16 cellular contexts compared by ENCODE assay signal in the genomic region with DNA sequence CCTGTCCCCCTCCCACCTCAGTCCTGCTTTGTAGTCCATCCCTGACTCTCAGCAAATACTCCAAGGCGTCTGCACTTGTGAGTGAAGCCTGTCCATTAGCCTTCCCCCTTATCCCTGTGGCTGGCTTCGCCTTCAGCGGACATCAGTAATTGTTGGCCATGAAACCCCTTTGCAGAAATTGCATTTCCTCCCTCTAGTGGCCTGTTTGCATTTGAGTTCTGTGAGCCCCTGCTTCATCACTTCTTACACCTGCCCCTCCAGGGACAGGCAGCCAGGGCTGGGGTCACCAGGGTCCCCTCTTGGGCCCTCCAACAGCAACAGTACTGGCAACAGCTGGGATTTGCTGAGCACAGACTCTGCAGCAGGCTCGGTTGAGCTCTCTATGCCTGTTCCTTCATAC. TPM values are rescaled to one million over a fixed set of nuclear protein-coding genes. Genes with fewer than 3 reads are reported as not detected.
DNase-seq lines count a peak whose midpoint lies in the region; ATAC-seq and TF ChIP-seq lines count a peak whose summit lies in the region.
"Had no signal": no experiment of that assay in that cellular context is flagged by ENCODE, and none has a peak within 500 bp of the region (broad histone marks: within the 10 kb centered on the region; RNA-seq: fewer than 3 reads in every experiment).

No MANE protein-coding gene starts in this region.

- ATAC-seq in left lung: no peak
- ATAC-seq: stimulated activated naive CD8-positive, alpha-beta T cell treated with anti-CD3 and anti-CD28 coated beads, Interleukin-15, Interleukin-2, amounts not matched to agents 100 U/mL and 50 U/mL, for 24 hours had no signal

- TF ChIP-seq CTCF in DOHH2 (IDR thresholded peaks at IDR 0.05; ENCODE audit: low read depth, low read length, poor library complexity, severe bottlenecking): peak; percentile 34
- peak; percentile 58 for TF ChIP-seq CTCF in OCI-LY3 (IDR thresholded peaks at IDR 0.05; ENCODE audit: low read depth, low read length)
- peak; percentile 39 for TF ChIP-seq CTCF in endothelial cell (IDR thresholded peaks at IDR 0.05; ENCODE audit: unreplicated experiment)
- peak; percentile 36 for TF ChIP-seq CTCF in osteocyte (IDR thresholded peaks at IDR 0.05)
- TF ChIP-seq CTCF in tibial nerve (IDR thresholded peaks at IDR 0.05): peak in 2 of 5 experiments; percentile 9 to 13
- no peak for TF ChIP-seq CTCF in left lung (IDR thresholded peaks at IDR 0.05)

- H3K27ac Mint-ChIP-seq in endothelial cell (ENCODE audit: unreplicated experiment) (no peak overlapping the region), osteocyte (ENCODE audit: unreplicated experiment) (no peak overlapping the region)

- H3K9me3 Mint-ChIP-seq in endothelial cell (ENCODE audit: unreplicated experiment): no peaks in the 10 kb centered on the region
- peaks cover 10% of the 10 kb centered on the region for H3K9me3 Mint-ChIP-seq in osteocyte (ENCODE audit: unreplicated experiment)

- DNase-seq in endothelial cell (ENCODE audit: low spot score): no peak
- no peak for DNase-seq in osteocyte (ENCODE audit: extremely low spot score, unreplicated experiment)
- no peak for DNase-seq in tibial nerve (ENCODE audit: low spot score in 2 of 2)
- no peak for DNase-seq in SIG-M5 (lab: John Stamatoyannopoulos, UW)
- DNase-seq in left lung: no peak
- no peak for DNase-seq in HAP-1 (ENCODE audit: low spot score in 2 of 2)
- DNase-seq: activated CD4-positive, alpha-beta T cell treated with anti-CD3 and anti-CD28 coated beads, Interleukin-2, amount 50 U/mL, for 48 hours; activated gamma-delta T cell; central memory CD4-positive, alpha-beta T cell; KG1; NCI-H2029 treated with DMSO at 0.1 percent for 48 hours; NK-92 treated with Interleukin-12 subunit alpha and Interleukin-12 subunit beta, amount 100 ng/mL, for 24 hours; stimulated activated naive CD8-positive, alpha-beta T cell treated with anti-CD3 and anti-CD28 coated beads, Interleukin-15, Interleukin-2, amounts not matched to agents 100 U/mL and 50 U/mL, for 24 hours had no signal

- H3K4me1 ChIP-seq in DOHH2 (ENCODE audit: control insufficient read depth, low read length) (no peaks in the 10 kb centered on the region), OCI-LY3 (ENCODE audit: low read length) (peaks cover 22% of the 10 kb centered on the region), tibial nerve (peaks cover 0 to 4% (median 0%) of the 10 kb centered on the region in 4 donors), left lung (peaks cover 0 to 7% of the 10 kb centered on the region in 2 donors), HAP-1 (no peaks in the 10 kb centered on the region)

- H4K20me1 ChIP-seq in DOHH2 (ENCODE audit: control insufficient read depth, insufficient read depth, low read depth, low read length): no peaks in the 10 kb centered on the region
- H4K20me1 ChIP-seq in OCI-LY3 (ENCODE audit: insufficient read depth, low read length): no peaks in the 10 kb centered on the region

- H3K27ac ChIP-seq in DOHH2 (ENCODE audit: low read depth, low read length) (no peak overlapping the region), OCI-LY3 (ENCODE audit: low read length) (no peak overlapping the region), tibial nerve (no peak overlapping the region), left lung (no peak overlapping the region)

- H3K4me3 Mint-ChIP-seq in endothelial cell (ENCODE audit: unreplicated experiment) (no peak overlapping the region), osteocyte (ENCODE audit: unreplicated experiment) (no peak overlapping the region)

- WGBS in tibial nerve, 2 donors: 56 to 72% methylated on average over 4 of the region's 4 CpGs

- H3K4me3 ChIP-seq in DOHH2 (ENCODE audit: low read length) (no peak overlapping the region), OCI-LY3 (ENCODE audit: low read length) (no peak overlapping the region), tibial nerve (no peak overlapping the region), left lung (no peak overlapping the region), HAP-1 (no peak overlapping the region)

- H3K9ac ChIP-seq in OCI-LY3 (ENCODE audit: low read length): no peak overlapping the region

- H3K36me3 Mint-ChIP-seq in endothelial cell (ENCODE audit: low read depth, unreplicated experiment): peaks cover 9% of the 10 kb centered on the region
- H3K36me3 Mint-ChIP-seq in osteocyte (ENCODE audit: unreplicated experiment): peaks cover 2% of the 10 kb centered on the region

- intact Hi-C loops in left lung (cut with DNase I): no loop called here

- peaks cover 9% of the 10 kb centered on the region for H3K79me2 ChIP-seq in DOHH2 (ENCODE audit: control insufficient read depth, low read length)
- H3K79me2 ChIP-seq in OCI-LY3 (ENCODE audit: low read length): no peaks in the 10 kb centered on the region

- peaks cover 20% of the 10 kb centered on the region for H3K36me3 ChIP-seq in DOHH2 (ENCODE audit: control insufficient read depth, low read length)
- H3K36me3 ChIP-seq in OCI-LY3 (replicated peaks; ENCODE audit: low read depth, low read length): peaks cover 6% of the 10 kb centered on the region
- peaks cover 0 to 28% (median 0%) of the 10 kb centered on the region in 3 donors for H3K36me3 ChIP-seq in tibial nerve
- H3K36me3 ChIP-seq in left lung: no peaks in the 10 kb centered on the region
- H3K36me3 ChIP-seq in HAP-1 (replicated peaks): no peaks in the 10 kb centered on the region; the same call in 1 of the 2 replicates

- no peak for TF ChIP-seq EP300 in tibial nerve (IDR thresholded peaks at IDR 0.05)

- H3K9me3 ChIP-seq in DOHH2 (ENCODE audit: control insufficient read depth, insufficient read depth, low read length) (no peaks in the 10 kb centered on the region), OCI-LY3 (ENCODE audit: insufficient read depth, low read length) (0 out of 2 replicates have a peak, but pooled peaks cover 3% of the 10 kb centered on the region), tibial nerve (no peaks in the 10 kb centered on the region), left lung (no peaks in the 10 kb centered on the region), HAP-1 (no peaks in the 10 kb centered on the region)

- in situ Hi-C loops in HAP-1 (cut with MboI; ENCODE audit: low sequenced_read_pairs): loop anchor here (25.0 kb wide), 1 partner anchor 352 kb away; the partner anchor contains the start of gene CHSY1

- no peaks in the 10 kb centered on the region for H3K4me1 Mint-ChIP-seq in endothelial cell (ENCODE audit: unreplicated experiment)
- H3K4me1 Mint-ChIP-seq in osteocyte (ENCODE audit: unreplicated experiment): no peaks in the 10 kb centered on the region

- no peaks in the 10 kb centered on the region for H3K27me3 ChIP-seq in DOHH2 (ENCODE audit: control insufficient read depth, low read length)
- 0 out of 2 replicates have a peak, but pooled peaks cover 7% of the 10 kb centered on the region for H3K27me3 ChIP-seq in OCI-LY3 (ENCODE audit: low read depth, low read length)
- H3K27me3 ChIP-seq in tibial nerve: no peaks in the 10 kb centered on the region
- H3K27me3 ChIP-seq in left lung: no peaks in the 10 kb centered on the region
- no peaks in the 10 kb centered on the region for H3K27me3 ChIP-seq in HAP-1 (ENCODE audit: low read depth)

- H3K9me2 ChIP-seq in DOHH2 (replicated peaks; ENCODE audit: control insufficient read depth, low read length): no peaks in the 10 kb centered on the region

- H3K4me2 ChIP-seq in DOHH2 (ENCODE audit: low read length): no peak overlapping the region
- no peak overlapping the region for H3K4me2 ChIP-seq in OCI-LY3 (ENCODE audit: low read length)

- no peaks in the 10 kb centered on the region for H3F3A ChIP-seq in DOHH2 (ENCODE audit: control insufficient read depth, insufficient read depth)

- TF ChIP-seq POLR2A in tibial nerve (IDR thresholded peaks at IDR 0.05): no peak

- H2AFZ ChIP-seq in OCI-LY3 (ENCODE audit: low read depth, low read length): no peak overlapping the region

- H3K27me3 Mint-ChIP-seq in endothelial cell (ENCODE audit: unreplicated experiment) (peaks cover 2% of the 10 kb centered on the region), osteocyte (ENCODE audit: unreplicated experiment) (no peaks in the 10 kb centered on the region)

RNA-seq across cellular contexts. Expression of gene LRRK1, which starts 9.0 kb away (rescaled TPM):
- total RNA-seq in endothelial cell (ENCODE audit: unreplicated experiment) (4.8 TPM), osteocyte (10.8 and 16.3 TPM in 2 replicates), tibial nerve (10 to 100 TPM; 14.1 to 31.5 (median 16.8) TPM), left lung (10 to 100 TPM; 23.1 to 24.2 TPM)

RNA-seq across cellular contexts. Expression of gene ALDH1A3, which starts 30.5 kb away (rescaled TPM):
- total RNA-seq in endothelial cell (ENCODE audit: unreplicated experiment): 13.9 TPM
- total RNA-seq in osteocyte: 0.30 and 0.57 TPM in 2 replicates
- total RNA-seq in tibial nerve: 10 to 100 TPM; 30.6 to 69.6 (median 36.1) TPM
- total RNA-seq in left lung: 10 to 100 TPM; 13.7 to 17.5 TPM
- total RNA-seq: T-helper 1 cell treated with Interleukin-12 subunit alpha and Interleukin-12 subunit beta and Interleukin-4 antibody, amounts not matched to agents 30 ng/mL and 1 ng/mL, for 36 hours had no signal

Comparison
In these comparisons a context has a peak if more than half of its experiments do, and no peak if none do; other contexts are left out.
1. CTCF ChIP-seq: peak in DOHH2 (single experiment), OCI-LY3 (single experiment), endothelial cell (single experiment) and osteocyte (single experiment); none in left lung (0 of 2).